Comparison of ENCODE assay signal across 10 cellular contexts in genomic region chr12:94768398-94769039, GRCh38.
DNase-seq lines count a peak whose midpoint lies in the region; ATAC-seq and TF ChIP-seq lines count a peak whose summit lies in the region.
"Had no signal": no experiment of that assay in that cellular context is flagged by ENCODE, and none has a peak within 500 bp of the region (broad histone marks: within the 10 kb centered on the region; RNA-seq: fewer than 3 reads in every experiment).

No MANE protein-coding gene starts in this region.

- no peaks in the 10 kb centered on the region for H3K9me3 Mint-ChIP-seq in memory B cell
- no peaks in the 10 kb centered on the region for H3K9me3 Mint-ChIP-seq in Calu3 (ENCODE audit: low read depth, unreplicated experiment)
- H3K9me3 Mint-ChIP-seq: dendritic cell treated with granulocyte-macrophage colony-stimulating factor and Interleukin-4, amounts not matched to agents 40 ng/mL and 50 ng/mL, for 4 days had no signal

- ATAC-seq in GM18858 (IDR thresholded peaks at IDR 0.05; ENCODE audit: unreplicated experiment) (peak; percentile 27), GM21737 (IDR thresholded peaks at IDR 0.05; ENCODE audit: unreplicated experiment) (peak; percentile 35), HG03457 (IDR thresholded peaks at IDR 0.05; ENCODE audit: unreplicated experiment) (peak; percentile 33), memory B cell (ENCODE audit: low read depth) (peak; percentile 43)

- peaks cover 38% of the 10 kb centered on the region for H3K4me1 Mint-ChIP-seq in memory B cell
- H3K4me1 Mint-ChIP-seq in Calu3 (ENCODE audit: low read depth, unreplicated experiment), result peaks cover 9% of the 10 kb centered on the region

- H3K4me3 Mint-ChIP-seq in memory B cell (peak overlapping the region; percentile 88), Calu3 (ENCODE audit: low read depth, unreplicated experiment) (no peak overlapping the region)
- H3K4me3 Mint-ChIP-seq: dendritic cell treated with granulocyte-macrophage colony-stimulating factor and Interleukin-4, amounts not matched to agents 40 ng/mL and 50 ng/mL, for 4 days had no signal

- no peak for TF ChIP-seq CTCF in Calu3 (IDR thresholded peaks at IDR 0.05; ENCODE audit: unreplicated experiment)

- DNase-seq in memory B cell (ENCODE audit: low spot score in 2 of 2), result peak in 1 of 2 donors; percentile 30
- no peak for DNase-seq in hepatic stellate cell (ENCODE audit: low spot score)
- DNase-seq in NOMO-1 treated with dmso at 0.1 percent for 144 hours (lab: John Stamatoyannopoulos, UW; ENCODE audit: unreplicated experiment), result no peak
- no peak for DNase-seq in Calu3
- DNase-seq in effector CD8-positive, alpha-beta T cell (lab: John Stamatoyannopoulos, UW), result no peak
- DNase-seq: tibial artery had no signal

- CTCF ChIA-PET in Calu3 (lab: Charles Lee), result no interaction called here

- no peaks in the 10 kb centered on the region for H3K27me3 Mint-ChIP-seq in memory B cell
- peaks cover 13% of the 10 kb centered on the region for H3K27me3 Mint-ChIP-seq in Calu3 (ENCODE audit: unreplicated experiment)

- intact Hi-C loops in Calu3 (cut with micrococcal nuclease; ENCODE audit: unreplicated experiment), result loop anchor here (10.0 kb wide), 2 partner anchors 106 to 624 kb away; partner anchors contain the start of gene PLXNC1

- H3K36me3 Mint-ChIP-seq in memory B cell (peaks cover 2% of the 10 kb centered on the region), Calu3 (ENCODE audit: insufficient read depth, unreplicated experiment) (peaks cover 3% of the 10 kb centered on the region)

- H3K27ac Mint-ChIP-seq in memory B cell (peak overlapping the region; percentile 66), Calu3 (ENCODE audit: unreplicated experiment) (no peak overlapping the region)
- H3K27ac Mint-ChIP-seq: dendritic cell treated with granulocyte-macrophage colony-stimulating factor and Interleukin-4, amounts not matched to agents 40 ng/mL and 50 ng/mL, for 4 days had no signal

- no TSS peak for BruUV-seq in Calu3 (replicated peaks; lab: Mats Ljungman, UMichigan)
